In the genomic region with DNA sequence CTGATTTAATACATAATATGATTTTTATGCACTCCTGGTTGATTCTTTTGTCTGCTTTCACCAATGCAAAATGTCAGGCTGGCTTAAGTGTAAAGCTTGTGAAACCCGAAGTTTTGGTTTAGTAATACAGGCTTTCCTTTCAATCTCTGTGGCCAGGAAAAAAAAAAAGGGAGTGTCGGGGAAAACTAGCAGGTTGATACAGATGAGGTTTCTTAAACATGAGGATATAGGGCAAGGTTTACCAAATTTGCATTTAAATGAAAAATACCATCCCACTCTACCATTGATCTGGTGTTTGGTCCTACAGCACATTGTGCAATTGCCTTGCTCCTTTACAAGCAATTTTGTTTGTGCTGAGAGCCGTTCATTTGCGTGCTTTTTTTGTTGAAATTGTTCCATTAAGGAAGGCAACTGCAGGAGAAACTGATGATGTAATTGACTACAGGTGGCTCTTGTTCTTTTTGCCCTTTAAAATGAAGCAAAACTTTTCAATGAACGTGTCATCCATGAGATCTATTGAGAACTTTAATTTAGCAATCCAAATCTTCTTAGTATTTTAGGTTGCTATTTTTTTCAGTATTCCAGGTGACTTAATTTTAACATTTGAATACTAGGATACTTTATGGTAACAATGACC, we compare ENCODE assay signal across 1 cellular context.
A peak's percentile ranks its signal among the peaks of the same experiment; 100 is the strongest.
TF ChIP-seq lines count a peak whose summit lies in the region.

No MANE protein-coding gene starts in this region.

TF ChIP-seq in HEK293, 187 proteins besides CTCF, POLR2A, EP300 and RAD21:
- TF ChIP-seq ZSCAN16 (tag by site-specific recombination; IDR thresholded peaks at IDR 0.05) = no peak
- TF ChIP-seq, protein P1, sequence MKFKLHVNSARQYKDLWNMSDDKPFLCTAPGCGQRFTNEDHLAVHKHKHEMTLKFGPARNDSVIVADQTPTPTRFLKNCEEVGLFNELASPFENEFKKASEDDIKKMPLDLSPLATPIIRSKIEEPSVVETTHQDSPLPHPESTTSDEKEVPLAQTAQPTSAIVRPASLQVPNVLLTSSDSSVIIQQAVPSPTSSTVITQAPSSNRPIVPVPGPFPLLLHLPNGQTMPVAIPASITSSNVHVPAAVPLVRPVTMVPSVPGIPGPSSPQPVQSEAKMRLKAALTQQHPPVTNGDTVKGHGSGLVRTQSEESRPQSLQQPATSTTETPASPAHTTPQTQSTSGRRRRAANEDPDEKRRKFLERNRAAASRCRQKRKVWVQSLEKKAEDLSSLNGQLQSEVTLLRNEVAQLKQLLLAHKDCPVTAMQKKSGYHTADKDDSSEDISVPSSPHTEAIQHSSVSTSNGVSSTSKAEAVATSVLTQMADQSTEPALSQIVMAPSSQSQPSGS (tag by site-specific recombination; IDR thresholded peaks at IDR 0.05; ENCODE audit: low read depth) = 0 out of 2 replicates have a peak, but pooled peaks have one; percentile 52
- peak; percentile 54; the same call in 1 of the 2 replicates for TF ChIP-seq SCRT2 (tag by site-specific recombination; IDR thresholded peaks at IDR 0.05)
TF ChIP-seq in HEK293: peak in this region for 2.
